In genomic region chr1:230891984-230892383, GRCh38 we compare ENCODE assay signal across 23 cellular contexts. TPM values are rescaled to one million over a fixed set of nuclear protein-coding genes. Genes with fewer than 3 reads are reported as not detected.
DNase-seq lines count a peak whose midpoint lies in the region; ATAC-seq and TF ChIP-seq lines count a peak whose summit lies in the region.
"Had no signal": no experiment of that assay in that cellular context is flagged by ENCODE, and none has a peak within 500 bp of the region (broad histone marks: within the 10 kb centered on the region; RNA-seq: fewer than 3 reads in every experiment).

No MANE protein-coding gene starts in this region.

- H3K9me3 Mint-ChIP-seq in GM23338: no peaks in the 10 kb centered on the region
- H3K9me3 Mint-ChIP-seq in stimulated activated memory B cell treated with anti-CD40 and anti-IgM and Interleukin-4, amounts not matched to agents 10 μg/mL and 1 μg/mL and 100 μg/mL, for 72 hours: no peaks in the 10 kb centered on the region
- H3K9me3 Mint-ChIP-seq: immature natural killer cell; T-helper 2 cell treated with Interferon-gamma antibody and Interleukin-4, amounts not matched to agents 5 μg/mL and 100 μg/mL, for 36 hours; WTC11 had no signal

- ATAC-seq in GM18868 (IDR thresholded peaks at IDR 0.05; ENCODE audit: unreplicated experiment) (peak; percentile 84), GM23338 (no peak), HG02884 (IDR thresholded peaks at IDR 0.05; ENCODE audit: unreplicated experiment) (no peak)
- ATAC-seq in stimulated activated memory B cell treated with anti-CD40 and anti-IgM and Interleukin-4, amounts not matched to agents 10 μg/mL and 1 μg/mL and 100 μg/mL, for 72 hours: peak; percentile 76
- ATAC-seq: left ventricle myocardium superior had no signal

- no peaks in the 10 kb centered on the region for H3K36me3 ChIP-seq in GM23338 (ENCODE audit: insufficient read depth)
- H3K36me3 ChIP-seq: right atrium auricular region, thyroid gland had no signal

- no peaks in the 10 kb centered on the region for H3F3A ChIP-seq in GM23338 (replicated peaks; ENCODE audit: low read depth)

- peaks cover 5% of the 10 kb centered on the region for H3K27me3 Mint-ChIP-seq in GM23338 (ENCODE audit: insufficient read depth, low read depth, poor library complexity)
- H3K27me3 Mint-ChIP-seq in stimulated activated memory B cell treated with anti-CD40 and anti-IgM and Interleukin-4, amounts not matched to agents 10 μg/mL and 1 μg/mL and 100 μg/mL, for 72 hours: peaks cover 24% of the 10 kb centered on the region

- no peak overlapping the region for H3K4me3 Mint-ChIP-seq in GM23338
- no peak overlapping the region for H3K4me3 Mint-ChIP-seq in stimulated activated memory B cell treated with anti-CD40 and anti-IgM and Interleukin-4, amounts not matched to agents 10 μg/mL and 1 μg/mL and 100 μg/mL, for 72 hours
- H3K4me3 Mint-ChIP-seq: immature natural killer cell; T-helper 2 cell treated with Interferon-gamma antibody and Interleukin-4, amounts not matched to agents 5 μg/mL and 100 μg/mL, for 36 hours; WTC11 had no signal

- no peak for TF ChIP-seq CTCF in GM23338 (conservative IDR thresholded peaks at IDR 0.05; ENCODE audit: low read depth in 2 of 2)

- DNase-seq in GM23338 (ENCODE audit: low spot score) (no peak), fibroblast of gingiva (ENCODE audit: low read depth) (peak; percentile 29), NCI-H69 (lab: John Stamatoyannopoulos, UW) (no peak), HUDEP-2 (lab: John Stamatoyannopoulos, UW; ENCODE audit: unreplicated experiment in 76 of 76) (no peak)
- DNase-seq: activated CD4-positive, alpha-beta T cell treated with anti-CD3 and anti-CD28 coated beads, Interleukin-2, amount 50 U/mL, for 48 hours; activated naive CD4-positive, alpha-beta T cell treated with Interleukin-2 at 50 U/mL for 16 hours; AML-193; DMS79 treated with DMSO at 0.1 percent for 48 hours; effector CD4-positive, alpha-beta T cell; immature natural killer cell; left ventricle myocardium superior; NCI-H187 treated with DMSO at 0.1 percent for 48 hours; NCI-H2227 treated with DMSO at 0.1 percent for 48 hours; stimulated activated CD4-positive, alpha-beta T cell treated with anti-CD3 and anti-CD28 coated beads, Interleukin-15, amount 100 ng/mL, for 24 hours; thyroid gland had no signal

- H3K4me3 ChIP-seq in GM23338: no peak overlapping the region
- H3K4me3 ChIP-seq: right atrium auricular region, SK-N-MC, thyroid gland had no signal

- H3K36me3 Mint-ChIP-seq in GM23338 (ENCODE audit: low read depth): no peaks in the 10 kb centered on the region
- no peaks in the 10 kb centered on the region for H3K36me3 Mint-ChIP-seq in stimulated activated memory B cell treated with anti-CD40 and anti-IgM and Interleukin-4, amounts not matched to agents 10 μg/mL and 1 μg/mL and 100 μg/mL, for 72 hours
- H3K36me3 Mint-ChIP-seq: WTC11 had no signal

- no peak overlapping the region for H3K27ac ChIP-seq in GM23338 (ENCODE audit: low read depth)
- H3K27ac ChIP-seq: KMS-11, right atrium auricular region, SK-N-MC, thyroid gland had no signal

- no peaks in the 10 kb centered on the region for H3K4me1 ChIP-seq in GM23338 (ENCODE audit: insufficient read depth)
- H3K4me1 ChIP-seq: right atrium auricular region, thyroid gland had no signal

- no peaks in the 10 kb centered on the region for H3K27me3 ChIP-seq in GM23338 (ENCODE audit: insufficient read depth)
- H3K27me3 ChIP-seq: right atrium auricular region, thyroid gland had no signal

- H3K4me2 ChIP-seq in GM23338: no peak overlapping the region
- H3K4me2 ChIP-seq: KMS-11 had no signal

- peak overlapping the region; percentile 43; the same call in 1 of the 2 replicates for H2AFZ ChIP-seq in GM23338

- H4K20me1 ChIP-seq in GM23338 (replicated peaks; ENCODE audit: insufficient read depth): no peaks in the 10 kb centered on the region

- H3K79me2 ChIP-seq in GM23338 (replicated peaks; ENCODE audit: insufficient read depth): no peaks in the 10 kb centered on the region

- H3K4me1 Mint-ChIP-seq in GM23338: peaks cover 12% of the 10 kb centered on the region; the same call in 2 of the 3 replicates
- peaks cover 8% of the 10 kb centered on the region for H3K4me1 Mint-ChIP-seq in stimulated activated memory B cell treated with anti-CD40 and anti-IgM and Interleukin-4, amounts not matched to agents 10 μg/mL and 1 μg/mL and 100 μg/mL, for 72 hours
- H3K4me1 Mint-ChIP-seq: immature natural killer cell had no signal

- no peak overlapping the region for H3K27ac Mint-ChIP-seq in GM23338
- H3K27ac Mint-ChIP-seq in stimulated activated memory B cell treated with anti-CD40 and anti-IgM and Interleukin-4, amounts not matched to agents 10 μg/mL and 1 μg/mL and 100 μg/mL, for 72 hours: peak overlapping the region; percentile 64
- H3K27ac Mint-ChIP-seq: T-helper 2 cell treated with Interferon-gamma antibody and Interleukin-4, amounts not matched to agents 5 μg/mL and 100 μg/mL, for 36 hours; WTC11 had no signal

- H3K9me2 ChIP-seq in GM23338 (ENCODE audit: insufficient read depth): peaks cover 5% of the 10 kb centered on the region; the same call in 1 of the 2 replicates

TF ChIP-seq in GM23338, 12 proteins besides CTCF, POLR2A, EP300 and RAD21 (continues in another document):
- TF ChIP-seq ZNF462 (CRISPR knock-in tag; IDR thresholded peaks at IDR 0.05) (no peak), POLR2AphosphoS5 (IDR thresholded peaks at IDR 0.05; ENCODE audit: low read depth) (no peak)

RNA-seq across cellular contexts. Expression of gene C1orf198, which starts 23.7 kb away (rescaled TPM):
- 46.5 and 46.6 TPM in 2 replicates for total RNA-seq in GM23338 (2014; rRNA removed; shearing (Covaris generic))
- polyA plus RNA-seq in GM23338 (2016; fragmentation: Nextera tagmentation; extraction: Ambion mirVana): 14.9 and 15.2 TPM in 2 replicates

Comparison
In these comparisons a context has a peak if more than half of its experiments do, and no peak if none do; other contexts are left out.
1. ATAC-seq: peak in GM18868 (single experiment) and stimulated activated memory B cell treated with anti-CD40 and anti-IgM and Interleukin-4, amounts not matched to agents 10 μg/mL and 1 μg/mL and 100 μg/mL, for 72 hours (single experiment); none in GM23338 (single experiment) and HG02884 (single experiment).